In genomic region chr10:112187527-112187926, GRCh38 we compare ENCODE assay signal across 30 cellular contexts. TPM values are rescaled to one million over a fixed set of nuclear protein-coding genes. Genes with fewer than 3 reads are reported as not detected.
A peak's percentile ranks its signal among the peaks of the same experiment; 100 is the strongest.
DNase-seq lines count a peak whose midpoint lies in the region; ATAC-seq, FAIRE-seq and TF ChIP-seq lines count a peak whose summit lies in the region.
"Had no signal": no experiment of that assay in that cellular context is flagged by ENCODE, and none has a peak within 500 bp of the region (broad histone marks: within the 10 kb centered on the region; RNA-seq: fewer than 3 reads in every experiment).

No MANE protein-coding gene starts in this region.

- TF ChIP-seq CTCF in HepG2 (CRISPR knock-in tag; IDR thresholded peaks at IDR 0.05) (no peak), right lobe of liver (IDR thresholded peaks at IDR 0.05) (no peak), upper lobe of left lung (IDR thresholded peaks at IDR 0.05) (no peak)

- H3K9ac ChIP-seq in HepG2 (ENCODE audit: insufficient read depth, low read depth, low read length) (no peak overlapping the region), subcutaneous abdominal adipose tissue (ENCODE audit: low read length in 5 of 5) (no peak overlapping the region)
- H3K9ac ChIP-seq: BLaER1; BLaER1 treated with 17β-estradiol and CSF1 and Interleukin-3, amounts not matched to agents 10 nM and 100 nM had no signal

- H3K9me3 ChIP-seq in HepG2 (ENCODE audit: low read length) (peaks cover 21% of the 10 kb centered on the region), right lobe of liver (no peaks in the 10 kb centered on the region), subcutaneous abdominal adipose tissue (ENCODE audit: control insufficient read depth in 5 of 5, low read length in 5 of 5) (no peaks in the 10 kb centered on the region), upper lobe of left lung (no peaks in the 10 kb centered on the region)
- H3K9me3 ChIP-seq: BE2C, BLaER1 had no signal

- POLR2A ChIA-PET in HepG2 (lab: Yijun Ruan, JAX) = no interaction called here

- ATAC-seq in HepG2 (no peak), right lobe of liver (no peak), upper lobe of left lung (ENCODE audit: low FRiP score in 2 of 2) (no peak)
- ATAC-seq: A549; CD8-positive, alpha-beta T cell had no signal

- H3K27ac ChIP-seq in HepG2 (ENCODE audit: extremely low read length, insufficient read depth, low read length) (no peak overlapping the region), right lobe of liver (no peak overlapping the region), subcutaneous abdominal adipose tissue (ENCODE audit: low read depth, low read length) (peak overlapping the region; percentile 66), upper lobe of left lung (no peak overlapping the region)
- H3K27ac ChIP-seq: 22Rv1; A549; BLaER1; BLaER1 treated with 17β-estradiol and CSF1 and Interleukin-3, amounts not matched to agents 10 nM and 100 nM; C4-2B had no signal

- TF ChIP-seq POLR2A in HepG2 (IDR thresholded peaks at IDR 0.05; ENCODE audit: insufficient read depth in 1 of 2, low read depth in 2 of 2, low read length in 2 of 2) (no peak), right lobe of liver (IDR thresholded peaks at IDR 0.05) (no peak), upper lobe of left lung (IDR thresholded peaks at IDR 0.05) (no peak)

- no peak overlapping the region for H3K4me2 ChIP-seq in HepG2 (ENCODE audit: low read depth, low read length)
- H3K4me2 ChIP-seq: A549; BLaER1; BLaER1 treated with 17β-estradiol and CSF1 and Interleukin-3, amounts not matched to agents 10 nM and 100 nM had no signal

- H3K4me3 ChIP-seq in HepG2 (replicated peaks in 1 of 3; ENCODE audit: insufficient read depth in 1 of 3, low read depth in 2 of 3, low read length in 3 of 3) = no peak overlapping the region
- no peak overlapping the region for H3K4me3 ChIP-seq in right lobe of liver
- H3K4me3 ChIP-seq in subcutaneous abdominal adipose tissue (ENCODE audit: low read depth in 1 of 5, low read length in 5 of 5) = no peak overlapping the region
- no peak overlapping the region for H3K4me3 ChIP-seq in upper lobe of left lung
- H3K4me3 ChIP-seq: A549; BLaER1; BLaER1 treated with 17β-estradiol and CSF1 and Interleukin-3, amounts not matched to agents 10 nM and 100 nM had no signal

- intact Hi-C loops in HepG2 (cut with micrococcal nuclease; ENCODE audit: unreplicated experiment) (no loop called here), right lobe of liver (cut with DNase I) (no loop called here)

- peaks cover 91% of the 10 kb centered on the region for H3K79me2 ChIP-seq in HepG2 (ENCODE audit: insufficient read depth, low read length)

- no TSS peak for BruUV-seq in HepG2 (replicated peaks; lab: Mats Ljungman, UMichigan)

- H3K27me3 ChIP-seq in HepG2 (ENCODE audit: control insufficient read depth in 1 of 2, insufficient read depth in 2 of 2, low read length in 2 of 2) (no peaks in the 10 kb centered on the region), right lobe of liver (no peaks in the 10 kb centered on the region), subcutaneous abdominal adipose tissue (ENCODE audit: control insufficient read depth in 5 of 5, insufficient read depth in 4 of 5, low read length in 5 of 5) (no peaks in the 10 kb centered on the region), upper lobe of left lung (no peaks in the 10 kb centered on the region)
- H3K27me3 ChIP-seq: BE2C; BLaER1; BLaER1 treated with 17β-estradiol and CSF1 and Interleukin-3, amounts not matched to agents 10 nM and 100 nM had no signal

- peaks cover 22 to 81% of the 10 kb centered on the region in 2 experiments for H3K36me3 ChIP-seq in HepG2 (replicated peaks in 1 of 2; ENCODE audit: control insufficient read depth in 1 of 2, insufficient read depth in 2 of 2, low read length in 2 of 2)
- H3K36me3 ChIP-seq in right lobe of liver = peaks cover 0 to 10% (median 0%) of the 10 kb centered on the region in 4 donors
- H3K36me3 ChIP-seq in subcutaneous abdominal adipose tissue (ENCODE audit: control insufficient read depth in 5 of 5, insufficient read depth in 5 of 5, low read length in 5 of 5) = peaks cover 0 to 5% (median 0%) of the 10 kb centered on the region in 5 donors
- H3K36me3 ChIP-seq in upper lobe of left lung = no peaks in the 10 kb centered on the region
- H3K36me3 ChIP-seq: BLaER1; BLaER1 treated with 17β-estradiol and CSF1 and Interleukin-3, amounts not matched to agents 10 nM and 100 nM had no signal

- no peak for TF ChIP-seq RAD21 in HepG2 (CRISPR knock-in tag; IDR thresholded peaks at IDR 0.05)

- H4K20me1 ChIP-seq in HepG2 (ENCODE audit: insufficient read depth, low read length) = no peaks in the 10 kb centered on the region
- H4K20me1 ChIP-seq: BLaER1; BLaER1 treated with 17β-estradiol and CSF1 and Interleukin-3, amounts not matched to agents 10 nM and 100 nM had no signal

- CTCF ChIA-PET in HepG2 (lab: Yijun Ruan, JAX; ENCODE audit: low intra/inter-chr PET ratio, low total read pairs) = no interaction called here

- H2AFZ ChIP-seq in HepG2 (ENCODE audit: low read length) = no peak overlapping the region

- in situ Hi-C loops in HepG2 (cut with HindIII; ENCODE audit: extremely low pct_ligation_motif_present, low pct_unique_long_range_greater_than_20kb) = no loop called here

- peaks cover 31% of the 10 kb centered on the region for H3K4me1 ChIP-seq in HepG2 (ENCODE audit: insufficient read depth, low read length)
- peaks cover 0 to 88% (median 20%) of the 10 kb centered on the region in 4 donors for H3K4me1 ChIP-seq in right lobe of liver
- peaks cover 10 to 63% (median 36%) of the 10 kb centered on the region in 5 donors for H3K4me1 ChIP-seq in subcutaneous abdominal adipose tissue (ENCODE audit: control insufficient read depth in 5 of 5, insufficient read depth in 5 of 5, low read length in 5 of 5)
- peaks cover 6 to 18% (median 9%) of the 10 kb centered on the region in 4 donors for H3K4me1 ChIP-seq in upper lobe of left lung

- peak; percentile 36 for FAIRE-seq in HepG2 (lab: Jason Lieb, UNC)
- FAIRE-seq: D721Med had no signal

- TF ChIP-seq EP300 in HepG2 (IDR thresholded peaks at IDR 0.05; ENCODE audit: low read depth in 2 of 2, low read length in 2 of 2) = no peak
- TF ChIP-seq EP300 in HepG2 (CRISPR knock-in tag; IDR thresholded peaks at IDR 0.05; ENCODE audit: borderline replicate concordance) = no peak
- TF ChIP-seq EP300 in upper lobe of left lung (IDR thresholded peaks at IDR 0.05) = no peak

- no peak for DNase-seq in HepG2 (ENCODE audit: low spot score)
- DNase-seq in right lobe of liver = no peak
- DNase-seq in upper lobe of left lung = no peak
- DNase-seq: 8988T; ACHN; AML-193; BE2C; C1 segment of cervical spinal cord; Caco-2; Calu3; CD4-positive, alpha-beta memory T cell; CD4-positive, alpha-beta T cell; CD4-positive, CD25-positive, alpha-beta regulatory T cell; CD8-positive, alpha-beta memory T cell; CD8-positive, alpha-beta T cell; COR-L47; DMS 273 treated with DMSO at 0.1 percent for 48 hours; DMS153; DMS53; DMS79; DMS79 treated with DMSO at 0.1 percent for 48 hours; DND-41; EL had no signal

- WGBS in HepG2 (ENCODE audit: low lambda C conversion rate) = 97% methylated on average over 2 of the region's 2 CpGs
- WGBS in right lobe of liver (ENCODE audit: insufficient coverage, low coverage, low lambda C conversion rate, missing lambda C conversion rate) = 41% methylated on average over 2 of the region's 2 CpGs
- 61 to 74% methylated on average over 2 of the region's 2 CpGs for WGBS in upper lobe of left lung, 2 donors

TF ChIP-seq in HepG2, 621 proteins besides CTCF, POLR2A, EP300 and RAD21:
- TF ChIP-seq ARHGAP35 (CRISPR knock-in tag; IDR thresholded peaks at IDR 0.05; ENCODE audit: borderline replicate concordance) = no peak
- TF ChIP-seq ZNF614 (CRISPR knock-in tag; IDR thresholded peaks at IDR 0.05; ENCODE audit: borderline replicate concordance) = peak; percentile 100
- TF ChIP-seq CHD2 (IDR thresholded peaks at IDR 0.05; ENCODE audit: low read depth, low read length) = no peak
- TF ChIP-seq GPBP1L1 (CRISPR knock-in tag; IDR thresholded peaks at IDR 0.05) = no peak

RNA-seq across cellular contexts. Expression of gene GPAM, which starts 4.0 kb away (rescaled TPM):
- total RNA-seq in HepG2 (2016; rRNA removed; fragmentation: Illumina TruSeq; extraction: Trizol) = 130 and 140 TPM in 2 replicates
- total RNA-seq in HepG2 (2016; cell fraction: cytosol; rRNA removed; fragmentation: Illumina TruSeq; extraction: Trizol; ENCODE audit: low read depth) = 19.1 and 21.3 TPM in 2 replicates
- 132 and 135 TPM in 2 replicates for total RNA-seq in HepG2 (2016; cell fraction: insoluble cytoplasmic fraction; rRNA removed; fragmentation: Illumina TruSeq; extraction: Trizol)
- 47.4 and 55.1 TPM in 2 replicates for total RNA-seq in HepG2 (2016; cell fraction: membrane; rRNA removed; fragmentation: Illumina TruSeq; extraction: Trizol)
- total RNA-seq in HepG2 (2016; cell fraction: nucleus; rRNA removed; fragmentation: Illumina TruSeq; extraction: Trizol) = 251 and 257 TPM in 2 replicates
- 36.8 and 43.0 TPM in 2 replicates for polyA plus RNA-seq in HepG2 (2011; rRNA removed)
- polyA plus RNA-seq in HepG2 (2011; cell fraction: cytosol; rRNA removed) = 14.4 and 28.4 TPM in 2 replicates
- 39.1 and 57.9 TPM in 2 replicates for polyA plus RNA-seq in HepG2 (2011; cell fraction: nucleus; rRNA removed)
- polyA plus RNA-seq in HepG2 (2012) = 53.4 and 86.4 TPM in 2 replicates
- polyA plus RNA-seq in HepG2 (2016; cell fraction: cytosol; fragmentation: Illumina TruSeq; extraction: Trizol; ENCODE audit: low read depth) = 5.1 and 5.7 TPM in 2 replicates
- polyA plus RNA-seq in HepG2 (2016; cell fraction: insoluble cytoplasmic fraction; fragmentation: Illumina TruSeq; extraction: Trizol; ENCODE audit: low read depth) = 57.8 and 65.3 TPM in 2 replicates
- polyA plus RNA-seq in HepG2 (2016; cell fraction: membrane; fragmentation: Illumina TruSeq; extraction: Trizol; ENCODE audit: low read depth) = 14.2 and 17.2 TPM in 2 replicates
- polyA plus RNA-seq in HepG2 (2016; cell fraction: nucleus; fragmentation: Illumina TruSeq; extraction: Trizol; ENCODE audit: insufficient read depth, low read depth) = 165 and 177 TPM in 2 replicates
- polyA minus RNA-seq in HepG2 (2011; rRNA and poly(A)+ RNA removed; ENCODE audit: low replicate concordance) = 18.6 and 65.9 TPM in 2 replicates
- polyA minus RNA-seq in HepG2 (2011; cell fraction: cytosol; rRNA and poly(A)+ RNA removed) = 23.7 and 35.7 TPM in 2 replicates
- 174 and 229 TPM in 2 replicates for polyA minus RNA-seq in HepG2 (2011; cell fraction: nucleus; rRNA and poly(A)+ RNA removed)
- total RNA-seq in right lobe of liver = 100 to 1,000 TPM in 2 of 6 experiments, 10 to 100 TPM in 4; 78.8 to 340 (median 90.3) TPM
- total RNA-seq in upper lobe of left lung = 10 to 100 TPM in 3 of 6 donors, 1 to 10 TPM in 3; 6.7 to 26.2 (median 10.6) TPM
